Comparison of ENCODE assay signal across 1 cellular context in the genomic region with DNA sequence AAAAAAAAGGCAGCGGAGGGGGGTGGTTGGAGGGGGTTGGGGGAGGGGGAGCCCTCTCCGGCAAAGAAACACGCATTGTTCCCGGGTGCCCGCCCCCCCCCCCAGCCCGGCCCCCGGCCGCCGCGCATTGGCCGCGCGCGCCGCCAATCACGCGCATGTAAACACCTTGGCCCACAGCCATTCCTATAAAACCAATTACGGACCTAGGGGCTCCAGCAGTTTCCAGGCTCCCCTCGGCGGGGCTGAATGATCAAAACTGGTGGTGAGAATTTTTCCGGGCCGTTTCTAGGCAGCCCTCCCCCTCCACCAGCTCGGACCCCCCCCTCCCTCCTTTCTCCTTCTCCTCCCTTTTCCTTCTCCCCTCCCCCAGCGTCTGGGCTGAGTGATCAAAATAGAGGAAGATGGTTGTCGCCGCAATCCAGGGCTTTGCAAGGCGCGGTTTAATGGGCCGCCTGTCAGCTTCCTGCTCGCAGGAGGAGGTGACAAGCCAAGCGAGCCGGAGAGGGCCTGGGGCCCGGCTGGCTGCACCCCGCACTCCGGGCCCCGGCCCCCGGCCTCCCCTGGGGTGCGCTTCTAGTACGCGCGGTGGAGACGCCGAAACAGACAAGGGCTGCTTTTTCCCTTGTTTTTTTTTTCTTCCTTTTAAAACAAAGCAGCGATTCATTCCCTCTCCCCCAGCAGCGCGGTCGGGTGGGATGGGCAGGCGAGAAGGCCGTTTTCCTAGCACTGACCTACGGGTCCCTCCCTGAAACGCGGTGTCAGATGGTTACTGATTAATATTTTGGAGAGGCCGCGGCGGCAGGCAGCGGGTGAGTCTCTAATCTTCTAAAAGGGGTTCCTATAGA.
A peak's percentile ranks its signal among the peaks of the same experiment; 100 is the strongest.
TF ChIP-seq lines count a peak whose summit lies in the region.

No MANE protein-coding gene starts in this region.

TF ChIP-seq in HepG2, 621 proteins besides CTCF, POLR2A, EP300 and RAD21 (continued from another document and continues in another):
- TF ChIP-seq TARDBP (CRISPR knock-in tag; IDR thresholded peaks at IDR 0.05) (peak; percentile 21; the same call in 1 of the 2 replicates), SMYD3 (CRISPR knock-in tag; IDR thresholded peaks at IDR 0.05) (no peak), TCF7 (IDR thresholded peaks at IDR 0.05; ENCODE audit: low read depth) (peak; percentile 76), MAZ (IDR thresholded peaks at IDR 0.05; ENCODE audit: borderline replicate concordance, low read depth, low read length) (peak; percentile 68; the same call in 1 of the 2 replicates), MAZ (CRISPR knock-in tag; IDR thresholded peaks at IDR 0.05; ENCODE audit: low read depth) (peak; percentile 34; the same call in 1 of the 2 replicates), RBAK (CRISPR knock-in tag; IDR thresholded peaks at IDR 0.05) (no peak), SMAD1 (CRISPR knock-in tag; IDR thresholded peaks at IDR 0.05; ENCODE audit: borderline replicate concordance, low read depth) (no peak), NRL (CRISPR knock-in tag; IDR thresholded peaks at IDR 0.05; ENCODE audit: borderline replicate concordance) (no peak), CCAR2 (optimal IDR thresholded peaks at IDR 0.05; ENCODE audit: low read depth, low read length) (peak; percentile 32), MTF1 (CRISPR knock-in tag; IDR thresholded peaks at IDR 0.05) (no peak), ZNF614 (CRISPR knock-in tag; IDR thresholded peaks at IDR 0.05; ENCODE audit: borderline replicate concordance) (peak; percentile 11; the same call in 1 of the 2 replicates), ZNF367 (CRISPR knock-in tag; IDR thresholded peaks at IDR 0.05; ENCODE audit: borderline replicate concordance) (no peak), ZNF235 (CRISPR knock-in tag; IDR thresholded peaks at IDR 0.05; ENCODE audit: borderline replicate concordance) (no peak), RBM39 (IDR thresholded peaks at IDR 0.05; ENCODE audit: low read depth, low read length, poor library complexity, severe bottlenecking) (peak; percentile 83), ONECUT2 (CRISPR knock-in tag; IDR thresholded peaks at IDR 0.05) (no peak), RFX5 (IDR thresholded peaks at IDR 0.05; ENCODE audit: low read depth, low read length) (no peak), ZBTB20 (CRISPR knock-in tag; IDR thresholded peaks at IDR 0.05; ENCODE audit: borderline replicate concordance, low read depth) (no peak), RBM22 (optimal IDR thresholded peaks at IDR 0.05; ENCODE audit: low read length) (peak; percentile 68), KDM3A (CRISPR knock-in tag; IDR thresholded peaks at IDR 0.05; ENCODE audit: low read depth) (no peak), SRSF4 (IDR thresholded peaks at IDR 0.05; ENCODE audit: low read depth, low read length, poor library complexity, severe bottlenecking) (no peak), POLR2AphosphoS5 (IDR thresholded peaks at IDR 0.05; ENCODE audit: low read depth, low read length) (peak; percentile 84), ZNF615 (CRISPR knock-in tag; IDR thresholded peaks at IDR 0.05; ENCODE audit: borderline replicate concordance) (no peak), GPN1 (CRISPR knock-in tag; IDR thresholded peaks at IDR 0.05; ENCODE audit: borderline replicate concordance) (no peak), FOXJ3 (CRISPR knock-in tag; IDR thresholded peaks at IDR 0.05; ENCODE audit: borderline replicate concordance) (no peak), ZNF577 (CRISPR knock-in tag; IDR thresholded peaks at IDR 0.05; ENCODE audit: borderline replicate concordance, low read depth) (no peak), ZNF3 (CRISPR knock-in tag; IDR thresholded peaks at IDR 0.05) (no peak), ZNF703 (CRISPR knock-in tag; IDR thresholded peaks at IDR 0.05; ENCODE audit: borderline replicate concordance) (no peak), ZNF567 (CRISPR knock-in tag; IDR thresholded peaks at IDR 0.05; ENCODE audit: borderline replicate concordance) (no peak), SIX4 (CRISPR knock-in tag; IDR thresholded peaks at IDR 0.05) (no peak), SIX1 (CRISPR knock-in tag; IDR thresholded peaks at IDR 0.05; ENCODE audit: borderline replicate concordance) (no peak), DMAP1 (CRISPR knock-in tag; IDR thresholded peaks at IDR 0.05) (0 out of 2 replicates have a peak, but pooled peaks have one; percentile 30), GATAD1 (CRISPR knock-in tag; IDR thresholded peaks at IDR 0.05) (0 out of 2 replicates have a peak, but pooled peaks have one; percentile 9), HDAC2 (CRISPR knock-in tag; IDR thresholded peaks at IDR 0.05) (0 out of 2 replicates have a peak, but pooled peaks have one; percentile 12), HOXA3 (CRISPR knock-in tag; IDR thresholded peaks at IDR 0.05) (peak; percentile 27), ZFP36 (IDR thresholded peaks at IDR 0.05; ENCODE audit: borderline replicate concordance, low read depth, low read length, partially characterized antibody) (no peak), ZNF670 (CRISPR knock-in tag; IDR thresholded peaks at IDR 0.05; ENCODE audit: borderline replicate concordance) (no peak; the same call in 1 of the 2 replicates), NR3C1 (CRISPR knock-in tag; IDR thresholded peaks at IDR 0.05) (no peak), ZNF572 (CRISPR knock-in tag; IDR thresholded peaks at IDR 0.05) (no peak), HMGA1 (CRISPR knock-in tag; conservative IDR thresholded peaks at IDR 0.05) (no peak), SCMH1 (CRISPR knock-in tag; IDR thresholded peaks at IDR 0.05; ENCODE audit: borderline replicate concordance) (no peak), TBX3 (IDR thresholded peaks at IDR 0.05; ENCODE audit: borderline replicate concordance) (no peak), ZNF496 (CRISPR knock-in tag; IDR thresholded peaks at IDR 0.05; ENCODE audit: insufficient replicate concordance) (no peak), PCBP1 (IDR thresholded peaks at IDR 0.05; ENCODE audit: borderline replicate concordance, low read depth, low read length) (peak; percentile 90; the same call in 1 of the 2 replicates), HMG20B (CRISPR knock-in tag; conservative IDR thresholded peaks at IDR 0.05) (no peak), KLF11 (CRISPR knock-in tag; IDR thresholded peaks at IDR 0.05) (no peak), KDM5B (CRISPR knock-in tag; IDR thresholded peaks at IDR 0.05; ENCODE audit: borderline replicate concordance) (0 out of 2 replicates have a peak, but pooled peaks have one; percentile 6), ZNF12 (CRISPR knock-in tag; IDR thresholded peaks at IDR 0.05) (no peak), STAG1 (CRISPR knock-in tag; IDR thresholded peaks at IDR 0.05) (no peak), SIN3B (IDR thresholded peaks at IDR 0.05; ENCODE audit: low read length) (0 out of 2 replicates have a peak, but pooled peaks have one; percentile 30), JUN (CRISPR knock-in tag; IDR thresholded peaks at IDR 0.05) (no peak)
- TF ChIP-seq, protein P1, sequence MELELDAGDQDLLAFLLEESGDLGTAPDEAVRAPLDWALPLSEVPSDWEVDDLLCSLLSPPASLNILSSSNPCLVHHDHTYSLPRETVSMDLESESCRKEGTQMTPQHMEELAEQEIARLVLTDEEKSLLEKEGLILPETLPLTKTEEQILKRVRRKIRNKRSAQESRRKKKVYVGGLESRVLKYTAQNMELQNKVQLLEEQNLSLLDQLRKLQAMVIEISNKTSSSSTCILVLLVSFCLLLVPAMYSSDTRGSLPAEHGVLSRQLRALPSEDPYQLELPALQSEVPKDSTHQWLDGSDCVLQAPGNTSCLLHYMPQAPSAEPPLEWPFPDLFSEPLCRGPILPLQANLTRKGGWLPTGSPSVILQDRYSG (CRISPR knock-in tag; IDR thresholded peaks at IDR 0.05) = no peak
- TF ChIP-seq, protein P2, sequence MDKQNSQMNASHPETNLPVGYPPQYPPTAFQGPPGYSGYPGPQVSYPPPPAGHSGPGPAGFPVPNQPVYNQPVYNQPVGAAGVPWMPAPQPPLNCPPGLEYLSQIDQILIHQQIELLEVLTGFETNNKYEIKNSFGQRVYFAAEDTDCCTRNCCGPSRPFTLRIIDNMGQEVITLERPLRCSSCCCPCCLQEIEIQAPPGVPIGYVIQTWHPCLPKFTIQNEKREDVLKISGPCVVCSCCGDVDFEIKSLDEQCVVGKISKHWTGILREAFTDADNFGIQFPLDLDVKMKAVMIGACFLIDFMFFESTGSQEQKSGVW (CRISPR knock-in tag; IDR thresholded peaks at IDR 0.05; ENCODE audit: borderline replicate concordance) = no peak
- TF ChIP-seq, protein P3, sequence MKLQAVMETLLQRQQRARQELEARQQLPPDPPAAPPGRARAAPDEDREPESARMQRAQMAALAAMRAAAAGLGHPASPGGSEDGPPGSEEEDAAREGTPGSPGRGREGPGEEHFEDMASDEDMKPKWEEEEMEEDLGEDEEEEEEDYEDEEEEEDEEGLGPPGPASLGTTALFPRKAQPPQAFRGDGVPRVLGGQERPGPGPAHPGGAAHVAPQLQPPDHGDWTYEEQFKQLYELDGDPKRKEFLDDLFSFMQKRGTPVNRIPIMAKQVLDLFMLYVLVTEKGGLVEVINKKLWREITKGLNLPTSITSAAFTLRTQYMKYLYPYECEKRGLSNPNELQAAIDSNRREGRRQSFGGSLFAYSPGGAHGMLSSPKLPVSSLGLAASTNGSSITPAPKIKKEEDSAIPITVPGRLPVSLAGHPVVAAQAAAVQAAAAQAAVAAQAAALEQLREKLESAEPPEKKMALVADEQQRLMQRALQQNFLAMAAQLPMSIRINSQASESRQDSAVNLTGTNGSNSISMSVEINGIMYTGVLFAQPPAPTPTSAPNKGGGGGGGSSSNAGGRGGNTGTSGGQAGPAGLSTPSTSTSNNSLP (IDR thresholded peaks at IDR 0.05; ENCODE audit: low read depth, low read length) = peak; percentile 78
- TF ChIP-seq, protein P4, sequence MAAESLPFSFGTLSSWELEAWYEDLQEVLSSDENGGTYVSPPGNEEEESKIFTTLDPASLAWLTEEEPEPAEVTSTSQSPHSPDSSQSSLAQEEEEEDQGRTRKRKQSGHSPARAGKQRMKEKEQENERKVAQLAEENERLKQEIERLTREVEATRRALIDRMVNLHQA (CRISPR knock-in tag; IDR thresholded peaks at IDR 0.05) = no peak
- TF ChIP-seq, protein P5, sequence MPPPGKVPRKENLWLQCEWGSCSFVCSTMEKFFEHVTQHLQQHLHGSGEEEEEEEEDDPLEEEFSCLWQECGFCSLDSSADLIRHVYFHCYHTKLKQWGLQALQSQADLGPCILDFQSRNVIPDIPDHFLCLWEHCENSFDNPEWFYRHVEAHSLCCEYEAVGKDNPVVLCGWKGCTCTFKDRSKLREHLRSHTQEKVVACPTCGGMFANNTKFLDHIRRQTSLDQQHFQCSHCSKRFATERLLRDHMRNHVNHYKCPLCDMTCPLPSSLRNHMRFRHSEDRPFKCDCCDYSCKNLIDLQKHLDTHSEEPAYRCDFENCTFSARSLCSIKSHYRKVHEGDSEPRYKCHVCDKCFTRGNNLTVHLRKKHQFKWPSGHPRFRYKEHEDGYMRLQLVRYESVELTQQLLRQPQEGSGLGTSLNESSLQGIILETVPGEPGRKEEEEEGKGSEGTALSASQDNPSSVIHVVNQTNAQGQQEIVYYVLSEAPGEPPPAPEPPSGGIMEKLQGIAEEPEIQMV (CRISPR knock-in tag; IDR thresholded peaks at IDR 0.05; ENCODE audit: low read depth) = no peak
- TF ChIP-seq, protein P6, sequence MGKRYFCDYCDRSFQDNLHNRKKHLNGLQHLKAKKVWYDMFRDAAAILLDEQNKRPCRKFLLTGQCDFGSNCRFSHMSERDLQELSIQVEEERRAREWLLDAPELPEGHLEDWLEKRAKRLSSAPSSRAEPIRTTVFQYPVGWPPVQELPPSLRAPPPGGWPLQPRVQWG (CRISPR knock-in tag; IDR thresholded peaks at IDR 0.05; ENCODE audit: borderline replicate concordance, low read depth) = no peak
- TF ChIP-seq, protein P7, sequence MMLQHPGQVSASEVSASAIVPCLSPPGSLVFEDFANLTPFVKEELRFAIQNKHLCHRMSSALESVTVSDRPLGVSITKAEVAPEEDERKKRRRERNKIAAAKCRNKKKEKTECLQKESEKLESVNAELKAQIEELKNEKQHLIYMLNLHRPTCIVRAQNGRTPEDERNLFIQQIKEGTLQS (CRISPR knock-in tag; IDR thresholded peaks at IDR 0.05) = no peak
- TF ChIP-seq, protein P8, sequence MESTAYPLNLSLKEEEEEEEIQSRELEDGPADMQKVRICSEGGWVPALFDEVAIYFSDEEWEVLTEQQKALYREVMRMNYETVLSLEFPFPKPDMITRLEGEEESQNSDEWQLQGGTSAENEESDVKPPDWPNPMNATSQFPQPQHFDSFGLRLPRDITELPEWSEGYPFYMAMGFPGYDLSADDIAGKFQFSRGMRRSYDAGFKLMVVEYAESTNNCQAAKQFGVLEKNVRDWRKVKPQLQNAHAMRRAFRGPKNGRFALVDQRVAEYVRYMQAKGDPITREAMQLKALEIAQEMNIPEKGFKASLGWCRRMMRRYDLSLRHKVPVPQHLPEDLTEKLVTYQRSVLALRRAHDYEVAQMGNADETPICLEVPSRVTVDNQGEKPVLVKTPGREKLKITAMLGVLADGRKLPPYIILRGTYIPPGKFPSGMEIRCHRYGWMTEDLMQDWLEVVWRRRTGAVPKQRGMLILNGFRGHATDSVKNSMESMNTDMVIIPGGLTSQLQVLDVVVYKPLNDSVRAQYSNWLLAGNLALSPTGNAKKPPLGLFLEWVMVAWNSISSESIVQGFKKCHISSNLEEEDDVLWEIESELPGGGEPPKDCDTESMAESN (CRISPR knock-in tag; conservative IDR thresholded peaks at IDR 0.05) = no peak; the same call in 1 of the 2 replicates
- TF ChIP-seq, protein P9, sequence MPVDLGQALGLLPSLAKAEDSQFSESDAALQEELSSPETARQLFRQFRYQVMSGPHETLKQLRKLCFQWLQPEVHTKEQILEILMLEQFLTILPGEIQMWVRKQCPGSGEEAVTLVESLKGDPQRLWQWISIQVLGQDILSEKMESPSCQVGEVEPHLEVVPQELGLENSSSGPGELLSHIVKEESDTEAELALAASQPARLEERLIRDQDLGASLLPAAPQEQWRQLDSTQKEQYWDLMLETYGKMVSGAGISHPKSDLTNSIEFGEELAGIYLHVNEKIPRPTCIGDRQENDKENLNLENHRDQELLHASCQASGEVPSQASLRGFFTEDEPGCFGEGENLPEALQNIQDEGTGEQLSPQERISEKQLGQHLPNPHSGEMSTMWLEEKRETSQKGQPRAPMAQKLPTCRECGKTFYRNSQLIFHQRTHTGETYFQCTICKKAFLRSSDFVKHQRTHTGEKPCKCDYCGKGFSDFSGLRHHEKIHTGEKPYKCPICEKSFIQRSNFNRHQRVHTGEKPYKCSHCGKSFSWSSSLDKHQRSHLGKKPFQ (CRISPR knock-in tag; IDR thresholded peaks at IDR 0.05; ENCODE audit: insufficient replicate concordance) = no peak
- TF ChIP-seq, protein P10, sequence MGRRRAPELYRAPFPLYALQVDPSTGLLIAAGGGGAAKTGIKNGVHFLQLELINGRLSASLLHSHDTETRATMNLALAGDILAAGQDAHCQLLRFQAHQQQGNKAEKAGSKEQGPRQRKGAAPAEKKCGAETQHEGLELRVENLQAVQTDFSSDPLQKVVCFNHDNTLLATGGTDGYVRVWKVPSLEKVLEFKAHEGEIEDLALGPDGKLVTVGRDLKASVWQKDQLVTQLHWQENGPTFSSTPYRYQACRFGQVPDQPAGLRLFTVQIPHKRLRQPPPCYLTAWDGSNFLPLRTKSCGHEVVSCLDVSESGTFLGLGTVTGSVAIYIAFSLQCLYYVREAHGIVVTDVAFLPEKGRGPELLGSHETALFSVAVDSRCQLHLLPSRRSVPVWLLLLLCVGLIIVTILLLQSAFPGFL (CRISPR knock-in tag; IDR thresholded peaks at IDR 0.05) = no peak
- TF ChIP-seq, protein P11, sequence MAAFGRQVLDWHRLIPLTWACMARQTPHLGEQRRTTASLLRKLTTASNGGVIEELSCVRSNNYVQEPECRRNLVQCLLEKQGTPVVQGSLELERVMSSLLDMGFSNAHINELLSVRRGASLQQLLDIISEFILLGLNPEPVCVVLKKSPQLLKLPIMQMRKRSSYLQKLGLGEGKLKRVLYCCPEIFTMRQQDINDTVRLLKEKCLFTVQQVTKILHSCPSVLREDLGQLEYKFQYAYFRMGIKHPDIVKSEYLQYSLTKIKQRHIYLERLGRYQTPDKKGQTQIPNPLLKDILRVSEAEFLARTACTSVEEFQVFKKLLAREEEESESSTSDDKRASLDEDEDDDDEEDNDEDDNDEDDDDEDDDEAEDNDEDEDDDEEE (CRISPR knock-in tag; IDR thresholded peaks at IDR 0.05) = no peak
